ENCODE assay signal across 17 cellular contexts in the genomic region with DNA sequence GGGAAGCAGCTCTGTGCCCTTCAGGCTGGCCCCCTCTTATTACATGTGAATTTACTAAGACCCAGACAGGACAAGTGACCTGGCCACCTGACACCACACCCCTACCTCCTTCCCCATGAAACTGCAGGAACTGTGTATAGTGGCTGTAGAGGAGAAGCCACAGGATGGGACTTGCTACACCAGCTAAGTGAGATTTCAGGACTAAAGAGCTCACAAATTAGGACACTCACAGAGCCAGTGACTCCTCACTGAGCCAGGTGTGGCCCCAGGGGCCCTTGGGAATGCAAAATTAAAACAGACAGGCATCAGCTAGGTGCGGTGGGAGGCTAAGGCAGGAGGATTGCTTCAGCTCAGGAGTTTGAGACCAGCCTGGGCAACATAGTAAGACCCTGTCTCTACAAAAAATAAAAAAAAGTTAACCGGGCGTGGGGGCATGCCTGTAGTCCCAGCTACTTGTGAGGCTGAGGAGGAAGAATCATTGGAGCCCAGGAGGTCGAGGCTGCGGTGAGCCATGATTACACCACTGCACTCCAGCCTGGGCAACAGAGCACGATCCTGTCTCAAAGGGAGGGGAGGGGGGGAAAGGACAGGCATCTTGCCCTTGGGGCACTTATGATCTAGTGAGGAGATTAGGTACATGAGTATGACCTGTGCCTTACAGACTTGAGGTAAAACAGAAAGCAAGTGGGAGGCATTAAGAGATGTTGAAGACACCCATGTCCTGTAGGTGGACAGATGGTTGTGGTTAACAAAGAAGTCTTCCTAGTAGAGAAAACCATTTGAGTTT.
"Had no signal": no experiment of that assay in that cellular context is flagged by ENCODE, and none has a peak within 500 bp of the region (broad histone marks: within the 10 kb centered on the region; RNA-seq: fewer than 3 reads in every experiment).

No MANE protein-coding gene starts in this region.

- H3K36me3 ChIP-seq: ascending aorta, ovary, transverse colon had no signal

- H3K36me3 Mint-ChIP-seq: stimulated activated memory B cell treated with anti-CD40 and anti-IgM and Interleukin-4, amounts not matched to agents 10 μg/mL and 1 μg/mL and 100 μg/mL, for 72 hours had no signal

- H3K4me3 Mint-ChIP-seq: activated CD8-positive, alpha-beta T cell treated with anti-CD3 and anti-CD28 coated beads for 36 hours; activated naive CD8-positive, alpha-beta T cell treated with anti-CD3 and anti-CD28 coated beads, Interleukin-2, amount 50 U/mL, for 24 hours; stimulated activated memory B cell treated with anti-CD40 and anti-IgM and Interleukin-4, amounts not matched to agents 10 μg/mL and 1 μg/mL and 100 μg/mL, for 72 hours; WTC11 had no signal

- H3K4me3 ChIP-seq: ascending aorta, lower lobe of right lung, ovary, transverse colon had no signal

- DNase-seq: activated CD4-positive, alpha-beta T cell treated with anti-CD3 and anti-CD28 coated beads for 48 hours; activated CD8-positive, alpha-beta T cell treated with anti-CD3 and anti-CD28 coated beads for 36 hours; activated gamma-delta T cell treated with Interleukin-2 at 50 U/mL for 16 hours; activated naive CD8-positive, alpha-beta T cell treated with anti-CD3 and anti-CD28 coated beads, Interleukin-2, amount 50 U/mL, for 24 hours; activated T-cell treated with anti-CD3 and anti-CD28 coated beads, Interleukin-2, amount 50 U/mL, for 48 hours; cortex of kidney; effector CD4-positive, alpha-beta T cell; foreskin keratinocyte; head of caudate nucleus; lower lobe of right lung; ovary; substantia nigra; T-helper 2 cell; transverse colon had no signal

- H3K9me3 ChIP-seq: ascending aorta, lower lobe of right lung, ovary, transverse colon had no signal

- ATAC-seq: activated CD8-positive, alpha-beta T cell treated with anti-CD3 and anti-CD28 coated beads for 36 hours; activated naive CD8-positive, alpha-beta T cell treated with anti-CD3 and anti-CD28 coated beads, Interleukin-2, amount 50 U/mL, for 24 hours; foreskin keratinocyte; lower lobe of right lung; stimulated activated memory B cell treated with anti-CD40 and anti-IgM and Interleukin-4, amounts not matched to agents 10 μg/mL and 1 μg/mL and 100 μg/mL, for 72 hours; WTC11 had no signal

- H3K9me3 Mint-ChIP-seq: activated CD8-positive, alpha-beta T cell treated with anti-CD3 and anti-CD28 coated beads for 36 hours; activated naive CD8-positive, alpha-beta T cell treated with anti-CD3 and anti-CD28 coated beads, Interleukin-2, amount 50 U/mL, for 24 hours; stimulated activated memory B cell treated with anti-CD40 and anti-IgM and Interleukin-4, amounts not matched to agents 10 μg/mL and 1 μg/mL and 100 μg/mL, for 72 hours; WTC11 had no signal

- H3K27ac ChIP-seq: foreskin keratinocyte, lower lobe of right lung, ovary, transverse colon had no signal

- H3K27ac Mint-ChIP-seq: activated CD8-positive, alpha-beta T cell treated with anti-CD3 and anti-CD28 coated beads for 36 hours; activated naive CD8-positive, alpha-beta T cell treated with anti-CD3 and anti-CD28 coated beads, Interleukin-2, amount 50 U/mL, for 24 hours; stimulated activated memory B cell treated with anti-CD40 and anti-IgM and Interleukin-4, amounts not matched to agents 10 μg/mL and 1 μg/mL and 100 μg/mL, for 72 hours; WTC11 had no signal

- H3K27me3 ChIP-seq: ascending aorta, foreskin keratinocyte, ovary, transverse colon had no signal

- H3K27me3 Mint-ChIP-seq: activated CD8-positive, alpha-beta T cell treated with anti-CD3 and anti-CD28 coated beads for 36 hours; activated naive CD8-positive, alpha-beta T cell treated with anti-CD3 and anti-CD28 coated beads, Interleukin-2, amount 50 U/mL, for 24 hours had no signal
